ENCODE assay signal across 7 cellular contexts in genomic region chr4:56976283-56976877, GRCh38.
DNase-seq lines count a peak whose midpoint lies in the region; ATAC-seq and TF ChIP-seq lines count a peak whose summit lies in the region.

No MANE protein-coding gene starts in this region.

- H3K27ac ChIP-seq in muscle layer of colon (ENCODE audit: low read depth, low read length): peak overlapping the region; percentile 90

- H3K9me3 ChIP-seq in muscle layer of colon (ENCODE audit: low read length): peaks cover 6% of the 10 kb centered on the region

- TF ChIP-seq CTCF in GM10266 (IDR thresholded peaks at IDR 0.05; ENCODE audit: control insufficient read depth, insufficient read depth, low read depth, missing control alignments): no peak

- peak; percentile 42 for DNase-seq in OCI-M1 (lab: John Stamatoyannopoulos, UW)
- peak; percentile 71 for DNase-seq in ecto neural progenitor cell (ENCODE audit: low spot score)
- DNase-seq in OCI-M2 (lab: John Stamatoyannopoulos, UW; ENCODE audit: unreplicated experiment): no peak
- DNase-seq in GM10266 (ENCODE audit: extremely low spot score): no peak
- no peak for DNase-seq in germinal center (ENCODE audit: low spot score)

- peak overlapping the region; percentile 44 for H3K9ac ChIP-seq in muscle layer of colon (ENCODE audit: low read length)

- no peaks in the 10 kb centered on the region for H3K27me3 ChIP-seq in muscle layer of colon (ENCODE audit: control insufficient read depth in 1 of 2, insufficient read depth in 2 of 2, low read length in 2 of 2)

- peaks cover 24% of the 10 kb centered on the region for H3K36me3 ChIP-seq in muscle layer of colon (ENCODE audit: insufficient read depth, low read length)

- peaks cover 27% of the 10 kb centered on the region for H3K4me1 ChIP-seq in muscle layer of colon (ENCODE audit: insufficient read depth, low read length)

- H3K4me3 ChIP-seq in muscle layer of colon (ENCODE audit: low read depth in 1 of 2, low read length in 2 of 2): peak overlapping the region; percentile 98 to 99

- peak; percentile 1 for ATAC-seq in GM21717 (IDR thresholded peaks at IDR 0.05; ENCODE audit: unreplicated experiment)

Comparison
In these comparisons a context has a peak if more than half of its experiments do, and no peak if none do; other contexts are left out.
1. DNase-seq: peak in OCI-M1 (single experiment) and ecto neural progenitor cell (single experiment); none in OCI-M2 (single experiment), GM10266 (single experiment) and germinal center (single experiment).